Comparison of ENCODE assay signal across 8 cellular contexts in the genomic region with DNA sequence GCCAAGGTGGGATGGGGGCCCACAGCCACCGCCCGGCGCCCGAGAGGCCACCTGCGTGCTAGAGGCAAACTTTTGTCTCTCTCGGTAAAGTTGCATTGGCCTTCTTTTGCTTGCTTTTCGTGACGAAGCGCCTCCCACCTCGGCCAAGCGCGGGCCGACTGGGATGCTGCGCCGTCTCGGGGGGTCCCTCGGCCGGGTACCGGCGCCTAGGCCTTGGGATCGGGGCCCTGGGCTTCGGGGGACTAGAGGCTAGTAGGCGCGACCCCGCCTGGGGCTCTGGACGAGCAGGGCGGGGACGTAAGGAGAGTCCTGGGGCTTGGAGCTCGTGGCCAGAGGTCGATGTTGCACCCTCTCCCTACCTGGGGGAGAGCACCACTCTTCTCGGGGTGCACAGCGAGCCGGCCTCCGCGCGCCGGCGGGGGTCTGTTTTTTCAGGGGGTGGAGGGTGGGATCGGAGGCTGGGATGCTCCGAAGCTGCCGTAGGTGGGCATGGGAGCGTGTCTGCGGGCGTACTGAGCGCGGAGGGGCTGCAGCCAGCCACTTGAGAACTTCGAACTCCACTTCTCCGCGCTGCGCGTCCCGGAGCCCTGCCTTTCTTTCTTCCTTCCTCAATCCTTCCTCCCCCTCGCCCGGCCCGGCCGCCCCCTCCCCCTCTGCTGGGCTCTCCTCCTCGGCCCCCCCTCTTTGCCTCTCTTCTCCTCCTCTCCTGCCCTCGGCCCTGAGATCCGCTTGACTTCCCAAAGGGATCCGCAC. TPM values are rescaled to one million over a fixed set of nuclear protein-coding genes. Genes with fewer than 3 reads are reported as not detected.
DNase-seq lines count a peak whose midpoint lies in the region; ATAC-seq and TF ChIP-seq lines count a peak whose summit lies in the region.

No MANE protein-coding gene starts in this region.

- H3K36me3 Mint-ChIP-seq in immature natural killer cell, result no peaks in the 10 kb centered on the region
- H3K36me3 Mint-ChIP-seq in CD4-positive, alpha-beta T cell (ENCODE audit: low read depth), result no peaks in the 10 kb centered on the region

- DNase-seq in NCI-H748 (lab: John Stamatoyannopoulos, UW; ENCODE audit: unreplicated experiment) (peak; percentile 26), NCI-H748 treated with DMSO at 0.1 percent for 48 hours (lab: John Stamatoyannopoulos, UW) (no peak), astrocyte of the cerebellum (ENCODE audit: low read depth) (no peak), left lung (peak in 1 of 2 donors; percentile 76), tibial artery (peak in 1 of 2 donors; percentile 79), immature natural killer cell (no peak)
- no peak for DNase-seq in CD4-positive, alpha-beta T cell

- H3K4me3 Mint-ChIP-seq in immature natural killer cell, result no peak overlapping the region
- no peak overlapping the region for H3K4me3 Mint-ChIP-seq in CD4-positive, alpha-beta T cell

- peak overlapping the region; percentile 66 for H3K4me3 ChIP-seq in astrocyte of the cerebellum (ENCODE audit: low read depth, low read length)
- peak overlapping the region; percentile 33 to 35 for H3K4me3 ChIP-seq in left lung
- peak overlapping the region; percentile 62 to 67 for H3K4me3 ChIP-seq in tibial artery

- H3K4me1 Mint-ChIP-seq in immature natural killer cell, result no peaks in the 10 kb centered on the region
- H3K4me1 Mint-ChIP-seq in CD4-positive, alpha-beta T cell (ENCODE audit: low read depth), result no peaks in the 10 kb centered on the region

- H3K4me1 ChIP-seq in left lung (peaks cover 9 to 19% of the 10 kb centered on the region in 2 donors), tibial artery (peaks cover 0 to 46% (median 30%) of the 10 kb centered on the region in 4 donors)

- peaks cover 63 to 99% of the 10 kb centered on the region in 2 donors for H3K27me3 ChIP-seq in left lung
- peaks cover 0 to 3% of the 10 kb centered on the region in 2 donors for H3K27me3 ChIP-seq in tibial artery
- peaks cover 65% of the 10 kb centered on the region for H3K27me3 ChIP-seq in CD4-positive, alpha-beta T cell (ENCODE audit: control insufficient read depth, insufficient read depth, low read length)

- no peak overlapping the region for H3K27ac Mint-ChIP-seq in immature natural killer cell
- H3K27ac Mint-ChIP-seq in CD4-positive, alpha-beta T cell, result no peak overlapping the region

- CTCF ChIA-PET in CD4-positive, alpha-beta T cell (lab: Charles Lee), result no interaction called here

- in situ Hi-C loops in astrocyte of the cerebellum (cut with HindIII; ENCODE audit: low sequenced_read_pairs), result loop anchor here (10.0 kb wide), 1 partner anchor 48 kb away; no protein-coding TSS in a partner anchor

- H3K9me3 ChIP-seq in left lung (no peaks in the 10 kb centered on the region), tibial artery (no peaks in the 10 kb centered on the region)
- no peaks in the 10 kb centered on the region for H3K9me3 ChIP-seq in CD4-positive, alpha-beta T cell (ENCODE audit: control insufficient read depth, low read length)

- peaks cover 0 to 1% (median 0%) of the 10 kb centered on the region in 6 donors for H3K9me3 Mint-ChIP-seq in immature natural killer cell
- no peaks in the 10 kb centered on the region for H3K9me3 Mint-ChIP-seq in CD4-positive, alpha-beta T cell

- H3K27me3 Mint-ChIP-seq in immature natural killer cell (ENCODE audit: low read depth in 3 of 3), result peaks cover 7 to 38% (median 15%) of the 10 kb centered on the region in 3 donors
- H3K27me3 Mint-ChIP-seq in CD4-positive, alpha-beta T cell, result peaks cover 86% of the 10 kb centered on the region

- TF ChIP-seq CTCF in astrocyte of the cerebellum (IDR thresholded peaks at IDR 0.05; ENCODE audit: low read depth, low read length, missing control alignments) (no peak), left lung (IDR thresholded peaks at IDR 0.05) (no peak), tibial artery (IDR thresholded peaks at IDR 0.05) (no peak)
- no peak for TF ChIP-seq CTCF in CD4-positive, alpha-beta T cell (IDR thresholded peaks at IDR 0.05)

- ATAC-seq in left lung (peak; percentile 24), HG03457 (IDR thresholded peaks at IDR 0.05; ENCODE audit: unreplicated experiment) (no peak)
- no peak for ATAC-seq in CD4-positive, alpha-beta T cell (ENCODE audit: poor library complexity)

- no peaks in the 10 kb centered on the region for H3K36me3 ChIP-seq in left lung
- no peaks in the 10 kb centered on the region for H3K36me3 ChIP-seq in tibial artery

- intact Hi-C loops in left lung (cut with DNase I) (no loop called here), tibial artery (cut with DNase I; ENCODE audit: low total_unique reads) (loop anchor here (5.0 to 10.0 kb wide), 3 partner anchors 71 to 178 kb away; no protein-coding TSS in a partner anchor)
- intact Hi-C loops in CD4-positive, alpha-beta T cell (cut with DNase I, micrococcal nuclease), result no loop called here

- POLR2A ChIA-PET in CD4-positive, alpha-beta T cell (lab: Charles Lee), result no interaction called here

- H3K27ac ChIP-seq in left lung, result peak overlapping the region; percentile 38 to 76
- peak overlapping the region; percentile 79 to 91 for H3K27ac ChIP-seq in tibial artery
- H3K27ac ChIP-seq in CD4-positive, alpha-beta T cell (ENCODE audit: low read depth, low read length), result no peak overlapping the region

RNA-seq across cellular contexts. Expression of a gene that starts 0.7 kb away (rescaled TPM):
- 10 to 100 TPM in 1 of 2 donors, 1 to 10 TPM in 1; 8.5 to 17.2 TPM for total RNA-seq in left lung
- polyA plus RNA-seq in immature natural killer cell, result not detected
- not detected for total RNA-seq in CD4-positive, alpha-beta T cell

Comparison
In these comparisons a context has a peak if more than half of its experiments do, and no peak if none do; other contexts are left out.
1. RNA of a gene that starts 0.7 kb away (total RNA-seq): 8.5 to 17.2 TPM in left lung; not detected in CD4-positive, alpha-beta T cell; every median in the first group is over 4 times any median in the second.
2. Peak in every context shown above with its lines, with median percentiles within 50 percentile points of each other: H3K4me3 ChIP-seq.